In genomic region chr10:119103687-119104652, GRCh38 we compare ENCODE assay signal across 8 cellular contexts. TPM values are rescaled to one million over a fixed set of nuclear protein-coding genes. Genes with fewer than 3 reads are reported as not detected.
DNase-seq lines count a peak whose midpoint lies in the region; ATAC-seq and TF ChIP-seq lines count a peak whose summit lies in the region.

Gene DENND10, plus strand, starts transcription at chr10:119104113. Its CDS starts 30 bp downstream, at chr10:119104143.

- H3K4me1 Mint-ChIP-seq in progenitor cell of endocrine pancreas (ENCODE audit: low read depth), result peaks cover 3% of the 10 kb centered on the region

- H3K9me3 ChIP-seq in HUES64 (ENCODE audit: insufficient read depth, low read depth, low read length) (no peaks in the 10 kb centered on the region), left ventricle myocardium inferior (replicated peaks) (no peaks in the 10 kb centered on the region), upper lobe of right lung (no peaks in the 10 kb centered on the region)

- no peaks in the 10 kb centered on the region; the same call in 1 of the 2 replicates for H3K27me3 ChIP-seq in HUES64 (ENCODE audit: insufficient read depth, low read length)
- H3K27me3 ChIP-seq in left ventricle myocardium inferior (ENCODE audit: low read depth), result no peaks in the 10 kb centered on the region
- no peaks in the 10 kb centered on the region for H3K27me3 ChIP-seq in upper lobe of right lung

- H3K36me3 ChIP-seq in HUES64 (ENCODE audit: insufficient read depth, low read length) (peaks cover 19% of the 10 kb centered on the region), left ventricle myocardium inferior (peaks cover 10% of the 10 kb centered on the region), upper lobe of right lung (peaks cover 10% of the 10 kb centered on the region)

- no peaks in the 10 kb centered on the region for H3K27me3 Mint-ChIP-seq in progenitor cell of endocrine pancreas

- H3K27ac Mint-ChIP-seq in progenitor cell of endocrine pancreas, result peak within 1 kb of the TSS; percentile 49

- H3K36me3 Mint-ChIP-seq in progenitor cell of endocrine pancreas (ENCODE audit: insufficient read depth), result peaks cover 4% of the 10 kb centered on the region

- H3K4me3 Mint-ChIP-seq in progenitor cell of endocrine pancreas (ENCODE audit: low read depth), result peak within 1 kb of the TSS; percentile 78

- H3K4me3 ChIP-seq in HUES64 (ENCODE audit: low read length), result peak within 1 kb of the TSS; percentile 95
- H3K4me3 ChIP-seq in left ventricle myocardium inferior, result peak within 1 kb of the TSS; percentile 92
- peak within 1 kb of the TSS; percentile 69 for H3K4me3 ChIP-seq in upper lobe of right lung

- no peaks in the 10 kb centered on the region for H3K9me3 Mint-ChIP-seq in progenitor cell of endocrine pancreas (ENCODE audit: low read depth)

- no peak within 1 kb of the TSS for H3K27ac ChIP-seq in HUES64 (ENCODE audit: low read depth, low read length)
- H3K27ac ChIP-seq in left ventricle myocardium inferior (replicated peaks), result peak within 1 kb of the TSS; percentile 86
- peak within 1 kb of the TSS; percentile 55 for H3K27ac ChIP-seq in upper lobe of right lung

- intact Hi-C loops in left ventricle myocardium inferior (cut with micrococcal nuclease), result no loop called here
- intact Hi-C loops in upper lobe of right lung (cut with DNase I), result no loop called here

- peak; percentile 34 for TF ChIP-seq CTCF in left ventricle myocardium inferior (IDR thresholded peaks at IDR 0.05; ENCODE audit: borderline replicate concordance)
- no peak for TF ChIP-seq CTCF in progenitor cell of endocrine pancreas (IDR thresholded peaks at IDR 0.05; ENCODE audit: unreplicated experiment)
- no peak for TF ChIP-seq CTCF in upper lobe of right lung (IDR thresholded peaks at IDR 0.05)

- DNase-seq in DMS53 treated with DMSO at 0.1 percent for 48 hours (lab: John Stamatoyannopoulos, UW; ENCODE audit: unreplicated experiment) (peak; percentile 9), T-helper 1 cell (peak; percentile 64 to 81 (median 74)), amniotic stem cell (lab: John Stamatoyannopoulos, UW) (peak; percentile 57), left ventricle myocardium inferior (peak; percentile 85), progenitor cell of endocrine pancreas (ENCODE audit: low spot score, unreplicated experiment) (peak; percentile 68), upper lobe of right lung (peak; percentile 90)

- WGBS in HUES64, result 2% methylated on average over 94 of the region's 98 CpGs

- H3K4me1 ChIP-seq in HUES64 (ENCODE audit: insufficient read depth, low read length) (peaks cover 5% of the 10 kb centered on the region; the same call in 1 of the 2 replicates), left ventricle myocardium inferior (peaks cover 21% of the 10 kb centered on the region), upper lobe of right lung (peaks cover 10% of the 10 kb centered on the region)

- ATAC-seq in GM21390 (IDR thresholded peaks at IDR 0.05; ENCODE audit: unreplicated experiment), result peak; percentile 81
- ATAC-seq in upper lobe of right lung, result peak; percentile 98

- peak within 1 kb of the TSS; percentile 80 for H3K9ac ChIP-seq in HUES64 (ENCODE audit: low read depth, low read length)

RNA-seq across cellular contexts. Expression of gene DENND10, which starts in this region (rescaled TPM):
- 52.1 TPM for polyA plus RNA-seq in HUES64 (2013, experiment 1 of 2)
- polyA plus RNA-seq in HUES64 (2013, experiment 2 of 2), result 63.9 TPM
- total RNA-seq in left ventricle myocardium inferior (18.3 TPM), progenitor cell of endocrine pancreas (44.6 and 48.5 TPM in 2 replicates), upper lobe of right lung (27.7 TPM)

Comparison
In these comparisons a context has a peak if more than half of its experiments do, and no peak if none do; other contexts are left out.
1. DNase-seq: peak in every context shown above with its lines; median percentile 90 in upper lobe of right lung; 85 in left ventricle myocardium inferior; 74 in T-helper 1 cell; 68 in progenitor cell of endocrine pancreas; 57 in amniotic stem cell; 9 in DMS53 treated with DMSO at 0.1 percent for 48 hours.